Comparison of ENCODE assay signal across 8 cellular contexts in genomic region chr1:240092301-240093119, GRCh38. TPM values are rescaled to one million over a fixed set of nuclear protein-coding genes. Genes with fewer than 3 reads are reported as not detected.
DNase-seq lines count a peak whose midpoint lies in the region; TF ChIP-seq lines count a peak whose summit lies in the region.

No MANE protein-coding gene starts in this region.

- CTCF ChIA-PET in AG04450 (lab: Charles Lee): interaction anchor here (0.6 to 3.8 kb wide), 10 partner anchors 9 to 87 kb away, joined by 3 to 23 read pairs (median 4); no protein-coding TSS in a partner anchor
- CTCF ChIA-PET in mammary epithelial cell (lab: Charles Lee; ENCODE audit: low non-redundant PET): no interaction called here
- CTCF ChIA-PET in CD4-positive, alpha-beta memory T cell (lab: Charles Lee; ENCODE audit: partially characterized antibody): no interaction called here

- H3K27me3 Mint-ChIP-seq in type B pancreatic cell: peaks cover 60% of the 10 kb centered on the region
- peaks cover 18 to 28% of the 10 kb centered on the region in 2 donors for H3K27me3 Mint-ChIP-seq in CD4-positive, alpha-beta memory T cell

- H3K36me3 ChIP-seq in mammary epithelial cell (ENCODE audit: insufficient read depth, low read length): no peaks in the 10 kb centered on the region
- H3K36me3 ChIP-seq in CD4-positive, alpha-beta memory T cell (ENCODE audit: insufficient read depth, low read length): no peaks in the 10 kb centered on the region

- intact Hi-C loops in mammary epithelial cell (cut with micrococcal nuclease): no loop called here
- intact Hi-C loops in CD4-positive, alpha-beta memory T cell (cut with micrococcal nuclease): no loop called here

- H3K27ac ChIP-seq in AG04450 (ENCODE audit: low read depth, low read length) (peak overlapping the region; percentile 47), mammary epithelial cell (ENCODE audit: insufficient read depth, low read depth, low read length) (no peak overlapping the region), layer of hippocampus (ENCODE audit: low read depth, low read length) (peak overlapping the region; percentile 62)
- no peak overlapping the region for H3K27ac ChIP-seq in CD4-positive, alpha-beta memory T cell (ENCODE audit: low read depth, low read length)

- peaks cover 3% of the 10 kb centered on the region for H3K4me1 ChIP-seq in mammary epithelial cell (ENCODE audit: insufficient read depth, low read length)
- H3K4me1 ChIP-seq in CD4-positive, alpha-beta memory T cell (ENCODE audit: insufficient read depth, low read length): no peaks in the 10 kb centered on the region

- in situ Hi-C loops in mammary epithelial cell (cut with MboI; ENCODE audit: low sequenced_read_pairs in 2 of 2): no loop called here

- H4K20me1 ChIP-seq in mammary epithelial cell (ENCODE audit: insufficient read depth, low read length): no peaks in the 10 kb centered on the region

- H2AFZ ChIP-seq in mammary epithelial cell (ENCODE audit: low read depth, low read length): no peak overlapping the region

- no peaks in the 10 kb centered on the region for H3K27me3 ChIP-seq in AG04450 (ENCODE audit: control insufficient read depth, insufficient read depth, low read length)
- H3K27me3 ChIP-seq in mammary epithelial cell (ENCODE audit: insufficient read depth, low read length): peaks cover 33% of the 10 kb centered on the region
- peaks cover 2% of the 10 kb centered on the region for H3K27me3 ChIP-seq in layer of hippocampus (ENCODE audit: control insufficient read depth, insufficient read depth, low read length)
- no peaks in the 10 kb centered on the region for H3K27me3 ChIP-seq in CD4-positive, alpha-beta memory T cell (ENCODE audit: insufficient read depth, low read length)

- H3K36me3 Mint-ChIP-seq in type B pancreatic cell: peaks cover 3% of the 10 kb centered on the region
- no peaks in the 10 kb centered on the region for H3K36me3 Mint-ChIP-seq in CD4-positive, alpha-beta memory T cell

- dilution Hi-C loops in mammary epithelial cell (cut with HindIII; ENCODE audit: low sequenced_read_pairs): no loop called here

- no peaks in the 10 kb centered on the region for H3K9me3 Mint-ChIP-seq in type B pancreatic cell
- peaks cover 0 to 5% (median under 1%) of the 10 kb centered on the region in 8 donors for H3K9me3 Mint-ChIP-seq in CD4-positive, alpha-beta memory T cell

- H3K9me3 ChIP-seq in AG04450 (ENCODE audit: control insufficient read depth, insufficient read depth, low read length) (no peaks in the 10 kb centered on the region), mammary epithelial cell (replicated peaks; ENCODE audit: insufficient read depth, low read length) (no peaks in the 10 kb centered on the region)
- H3K9me3 ChIP-seq in CD4-positive, alpha-beta memory T cell (ENCODE audit: control insufficient read depth in 1 of 2, low read length in 2 of 2): no peaks in the 10 kb centered on the region

- BruUV-seq in mammary epithelial cell (replicated peaks; lab: Mats Ljungman, UMichigan): no TSS peak

- H3K4me2 ChIP-seq in mammary epithelial cell (ENCODE audit: insufficient read depth, low read depth, low read length): no peak overlapping the region

- H3K4me3 ChIP-seq in AG04450 (ENCODE audit: low read depth, low read length): peak overlapping the region; percentile 76
- no peak overlapping the region for H3K4me3 ChIP-seq in mammary epithelial cell (replicated peaks in 1 of 3; ENCODE audit: insufficient read depth in 1 of 3, low read depth in 2 of 3, low read length in 3 of 3)
- no peak overlapping the region for H3K4me3 ChIP-seq in CD4-positive, alpha-beta memory T cell (ENCODE audit: low read length in 2 of 2)

- H3K27ac Mint-ChIP-seq in type B pancreatic cell: no peak overlapping the region
- no peak overlapping the region for H3K27ac Mint-ChIP-seq in CD4-positive, alpha-beta memory T cell

- H3K4me1 Mint-ChIP-seq in type B pancreatic cell (ENCODE audit: unreplicated experiment): peaks cover 8% of the 10 kb centered on the region
- peaks cover 3 to 4% (median 4%) of the 10 kb centered on the region in 4 donors for H3K4me1 Mint-ChIP-seq in CD4-positive, alpha-beta memory T cell

- H3K79me2 ChIP-seq in mammary epithelial cell (ENCODE audit: insufficient read depth, low read length): no peaks in the 10 kb centered on the region

- no peak overlapping the region for H3K9ac ChIP-seq in mammary epithelial cell (ENCODE audit: insufficient read depth, low read length)

- 18% methylated on average over 5 of the region's 70 CpGs for WGBS in mammary epithelial cell (ENCODE audit: low coverage, missing lambda C conversion rate)

- POLR2A ChIA-PET in AG04450 (lab: Yijun Ruan, JAX): interaction anchor here (0.6 to 1.0 kb wide), 2 partner anchors 14 to 90 kb away, joined by 4 to 8 read pairs; no protein-coding TSS in a partner anchor
- POLR2A ChIA-PET in CD4-positive, alpha-beta memory T cell (lab: Charles Lee; ENCODE audit: partially characterized antibody): no interaction called here

- peak; percentile 32; the same call in 1 of the 2 replicates for TF ChIP-seq CTCF in AG04450 (IDR thresholded peaks at IDR 0.05; ENCODE audit: low read depth, low read length)
- TF ChIP-seq CTCF in mammary epithelial cell (conservative IDR thresholded peaks at IDR 0.05 in 1 of 2, IDR thresholded peaks at IDR 0.05 in 1 of 2; ENCODE audit: extremely low read depth in 1 of 2, insufficient read depth in 1 of 2, low read depth in 1 of 2, low read length in 2 of 2): no peak
- no peak for TF ChIP-seq CTCF in type B pancreatic cell (conservative IDR thresholded peaks at IDR 0.05)

- peak; percentile 33 for DNase-seq in AG04450 (ENCODE audit: low read depth, low spot score)
- DNase-seq in HK-2 (ENCODE audit: unreplicated experiment): peak; percentile 46
- peak; percentile 4 for DNase-seq in mammary epithelial cell
- DNase-seq in type B pancreatic cell (ENCODE audit: extremely low spot score, unreplicated experiment): peak; percentile 71
- DNase-seq in NCI-H510A (lab: John Stamatoyannopoulos, UW): no peak
- no peak for DNase-seq in central memory CD4-positive, alpha-beta T cell
- DNase-seq in CD4-positive, alpha-beta memory T cell: no peak

- H3K4me3 Mint-ChIP-seq in type B pancreatic cell: peak overlapping the region; percentile 88
- no peak overlapping the region for H3K4me3 Mint-ChIP-seq in CD4-positive, alpha-beta memory T cell

RNA-seq across cellular contexts. Expression of gene FMN2, which starts 0.8 kb away (rescaled TPM):
- polyA plus RNA-seq in AG04450 (2011; rRNA removed): 6.8 and 6.9 TPM in 2 replicates
- 5.8 and 9.4 TPM in 2 replicates for polyA minus RNA-seq in AG04450 (2011; rRNA and poly(A)+ RNA removed)
- total RNA-seq in mammary epithelial cell: not detected
- not detected for polyA plus RNA-seq in mammary epithelial cell
- not detected for polyA minus RNA-seq in mammary epithelial cell
- 2.4 and 4.3 TPM in 2 replicates for total RNA-seq in type B pancreatic cell (ENCODE audit: low replicate concordance)
- total RNA-seq in CD4-positive, alpha-beta memory T cell: not detected
- not detected for polyA plus RNA-seq in CD4-positive, alpha-beta memory T cell

Comparison
In these comparisons a context has a peak if more than half of its experiments do, and no peak if none do; other contexts are left out.
1. DNase-seq: peak in AG04450 (single experiment), HK-2 (single experiment), mammary epithelial cell (single experiment) and type B pancreatic cell (single experiment); none in NCI-H510A (single experiment), central memory CD4-positive, alpha-beta T cell (single experiment) and CD4-positive, alpha-beta memory T cell (0 of 5).
2. H3K27ac ChIP-seq: peak in AG04450 (single experiment) and layer of hippocampus (single experiment); none in mammary epithelial cell (single experiment) and CD4-positive, alpha-beta memory T cell (single experiment).